ENCODE assay signal across 9 cellular contexts in genomic region chr10:130792096-130792845, GRCh38.
"Had no signal": no experiment of that assay in that cellular context is flagged by ENCODE, and none has a peak within 500 bp of the region (broad histone marks: within the 10 kb centered on the region; RNA-seq: fewer than 3 reads in every experiment).

No MANE protein-coding gene starts in this region.

- H3K36me3 ChIP-seq: HAP-1 had no signal

- H3K4me3 ChIP-seq: GM23248, HAP-1, K562 had no signal

- H3K9me3 ChIP-seq: HAP-1 had no signal

- DNase-seq: GM23248, GOT3, H7, HFFc6 had no signal

- H3K4me1 ChIP-seq: HAP-1 had no signal

- FAIRE-seq: HepG2, K562 had no signal

- ATAC-seq: HCT116, HepG2, K562 had no signal

- H2AFZ ChIP-seq: GM23248 had no signal

- H3K27ac ChIP-seq: GM23248, HL-60 had no signal

- H3K9ac ChIP-seq: GM23248 had no signal
